ENCODE assay signal across 18 cellular contexts in the genomic region with DNA sequence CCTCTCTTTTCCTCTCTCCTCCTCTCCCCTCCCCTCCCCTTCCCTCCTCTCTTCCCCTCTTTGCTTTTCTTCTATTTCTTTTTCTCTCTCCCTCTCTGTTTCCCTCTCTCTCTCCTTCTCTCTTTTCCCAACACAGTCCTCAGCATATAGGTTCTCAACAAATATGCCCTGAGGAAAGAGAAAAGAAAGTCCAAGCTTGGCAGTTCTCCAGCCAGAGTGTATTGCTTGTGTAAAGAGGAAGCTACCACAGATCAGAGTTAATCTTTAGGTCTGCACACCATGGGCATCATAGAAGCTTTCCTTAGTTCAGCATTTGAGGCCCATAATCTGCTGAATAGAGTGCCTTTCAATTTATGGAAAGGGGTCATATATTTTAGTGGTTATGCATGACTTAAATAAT.
"Had no signal": no experiment of that assay in that cellular context is flagged by ENCODE, and none has a peak within 500 bp of the region (broad histone marks: within the 10 kb centered on the region; RNA-seq: fewer than 3 reads in every experiment).

No MANE protein-coding gene starts in this region.

- DNase-seq: activated CD4-positive, alpha-beta T cell treated with anti-CD3 and anti-CD28 coated beads for 1 hour; activated CD4-positive, alpha-beta T cell treated with anti-CD3 and anti-CD28 coated beads, Interleukin-2, amount 50 U/mL, for 1 hour; activated CD8-positive, alpha-beta T cell treated with anti-CD3 and anti-CD28 coated beads, Interleukin-2, amount 10 ng/mL, durations not matched to agents 7 days and 5 days; aorta; brain microvascular endothelial cell; central memory CD4-positive, alpha-beta T cell; effector memory CD8-positive, alpha-beta T cell; gastrocnemius medialis; heart left ventricle; left cardiac atrium; nucleus accumbens; psoas muscle; right cardiac atrium; stimulated activated CD4-positive, alpha-beta T cell treated with anti-CD3 and anti-CD28 coated beads, Interleukin-4, amount 100 ng/mL, for 24 hours; stimulated activated naive CD4-positive, alpha-beta T cell treated with Interleukin-2 at 50 U/mL for 16 hours; T-helper 9 cell had no signal

- H3K4me3 ChIP-seq: esophagus muscularis mucosa, gastrocnemius medialis, heart left ventricle, psoas muscle, thoracic aorta had no signal
